ENCODE assay signal across 8 cellular contexts in the genomic region with DNA sequence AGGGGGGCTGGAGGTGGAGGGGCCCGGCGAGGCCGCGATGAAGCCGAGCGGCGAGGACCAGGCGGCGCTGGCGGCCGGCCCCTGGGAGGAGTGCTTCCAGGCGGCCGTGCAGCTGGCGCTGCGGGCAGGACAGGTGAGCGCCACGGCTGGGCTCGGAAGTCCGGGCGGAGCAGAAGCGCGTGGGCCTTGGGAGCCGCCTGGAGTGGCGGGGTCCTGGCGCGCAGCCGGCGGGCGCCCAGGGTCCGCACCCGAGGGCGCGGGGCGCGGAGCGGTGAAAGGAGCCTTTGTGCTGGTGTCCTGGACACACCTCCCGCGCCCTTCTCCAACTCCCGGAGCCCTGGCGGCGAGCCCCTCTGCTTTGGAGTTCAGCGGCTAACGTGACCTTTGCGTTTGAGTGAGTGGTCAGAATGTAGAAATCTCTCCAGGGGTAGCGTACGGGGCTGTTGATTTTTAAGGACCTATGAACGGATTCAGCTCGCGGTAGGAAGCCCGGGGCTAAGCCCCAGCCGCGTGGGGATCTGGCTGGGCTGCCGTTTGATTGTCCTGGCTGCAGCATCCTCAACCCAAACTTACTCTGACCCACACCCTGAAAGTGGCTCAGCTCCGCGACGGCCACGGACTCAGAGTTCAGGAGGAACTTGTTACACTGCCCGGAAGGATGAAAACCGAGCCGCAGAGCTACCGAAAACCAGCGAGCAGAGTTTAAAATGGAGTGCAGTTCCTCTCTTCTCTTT. TPM values are rescaled to one million over a fixed set of nuclear protein-coding genes. Genes with fewer than 3 reads are reported as not detected.
DNase-seq lines count a peak whose midpoint lies in the region; ATAC-seq and TF ChIP-seq lines count a peak whose summit lies in the region.

No MANE protein-coding gene starts in this region.

- peak overlapping the region; percentile 82 for H3K27ac ChIP-seq in HCT116 (ENCODE audit: low read depth, low read length)

- H3K4me1 ChIP-seq in HCT116 (ENCODE audit: control insufficient read depth in 1 of 2, insufficient read depth in 2 of 2, low read length in 2 of 2): peaks cover 18 to 40% of the 10 kb centered on the region in 2 experiments

- no peaks in the 10 kb centered on the region for H3K36me3 Mint-ChIP-seq in activated T-cell treated with anti-CD3 and anti-CD28 coated beads, Interleukin-2, amount 50 U/mL, for 4 hours (ENCODE audit: insufficient read depth)
- H3K36me3 Mint-ChIP-seq in osteocyte (ENCODE audit: unreplicated experiment): no peaks in the 10 kb centered on the region

- POLR2A ChIA-PET in HCT116 (lab: Charles Lee): interaction anchor here (0.9 to 2.7 kb wide), 7 partner anchors 12 to 73 kb away, joined by 3 to 6 read pairs (median 4); partner anchors contain the start of gene MPPE1

- CTCF ChIA-PET in HCT116 (lab: Charles Lee): interaction anchor here (0.7 to 4.0 kb wide), 4 partner anchors 13 to 249 kb away, joined by 3 to 33 read pairs (median 10); no protein-coding TSS in a partner anchor

- intact Hi-C loops in HCT116 (cut with micrococcal nuclease): loop anchor here (2.0 kb wide), 2 partner anchors 35 to 131 kb away; partner anchors contain the start of gene CHMP1B

- H3K27ac Mint-ChIP-seq in osteocyte (ENCODE audit: unreplicated experiment): peak overlapping the region; percentile 62

- no peaks in the 10 kb centered on the region for H3K9me2 ChIP-seq in HCT116 (ENCODE audit: insufficient read depth)

- no peak overlapping the region for H2AFZ ChIP-seq in HCT116 (ENCODE audit: low read depth, low read length, poor library complexity, severe bottlenecking)

- no TSS peak for BruUV-seq in HCT116 (replicated peaks; lab: Mats Ljungman, UMichigan)

- no peaks in the 10 kb centered on the region for H3K9me3 Mint-ChIP-seq in activated T-cell treated with anti-CD3 and anti-CD28 coated beads, Interleukin-2, amount 50 U/mL, for 4 hours
- H3K9me3 Mint-ChIP-seq in osteocyte (ENCODE audit: unreplicated experiment): no peaks in the 10 kb centered on the region

- peak overlapping the region; percentile 84 for H3K4me3 Mint-ChIP-seq in activated T-cell treated with anti-CD3 and anti-CD28 coated beads, Interleukin-2, amount 50 U/mL, for 4 hours
- peak overlapping the region; percentile 81 for H3K4me3 Mint-ChIP-seq in osteocyte (ENCODE audit: unreplicated experiment)

- peak overlapping the region; percentile 90 for H3K4me2 ChIP-seq in HCT116 (ENCODE audit: low read length)

- DNase-seq in HCT116 (ENCODE audit: low read depth, low spot score) (no peak), MV-4-11 (lab: John Stamatoyannopoulos, UW) (peak; percentile 52), globus pallidus (ENCODE audit: low spot score) (peak; percentile 24), osteocyte (ENCODE audit: extremely low spot score, unreplicated experiment) (no peak), NCI-H128 (lab: John Stamatoyannopoulos, UW; ENCODE audit: unreplicated experiment) (no peak), AG08396 (ENCODE audit: low spot score) (no peak)
- no peak for DNase-seq in activated T-cell treated with anti-CD3 and anti-CD28 coated beads, Interleukin-2, amount 50 U/mL, for 4 hours

- H4K20me1 ChIP-seq in HCT116 (ENCODE audit: insufficient read depth): no peaks in the 10 kb centered on the region

- TF ChIP-seq RAD21 in HCT116 (IDR thresholded peaks at IDR 0.05; ENCODE audit: low read depth): no peak

- no peaks in the 10 kb centered on the region for H3K27me3 ChIP-seq in HCT116 (ENCODE audit: insufficient read depth, low read length)

- ATAC-seq in GM18498 (IDR thresholded peaks at IDR 0.05; ENCODE audit: unreplicated experiment) (peak; percentile 23), HCT116 (peak; percentile 35)
- ATAC-seq in activated T-cell treated with anti-CD3 and anti-CD28 coated beads, Interleukin-2, amount 50 U/mL, for 4 hours: peak; percentile 5

- RAD21 ChIA-PET in HCT116 (lab: Charles Lee; ENCODE audit: low non-redundant PET in 1 of 2, low total read pairs in 2 of 2, uncharacterized antibody in 2 of 2, unreplicated experiment in 2 of 2): interaction anchor here in 1 of 2 experiments (0.8 to 1.3 kb wide), 2 partner anchors 13 to 14 kb away, joined by 3 to 5 read pairs; no protein-coding TSS in a partner anchor

- no peaks in the 10 kb centered on the region for H3K27me3 Mint-ChIP-seq in activated T-cell treated with anti-CD3 and anti-CD28 coated beads, Interleukin-2, amount 50 U/mL, for 4 hours (ENCODE audit: low read depth)
- H3K27me3 Mint-ChIP-seq in osteocyte (ENCODE audit: unreplicated experiment): peaks cover 5% of the 10 kb centered on the region

- H3K4me1 Mint-ChIP-seq in activated T-cell treated with anti-CD3 and anti-CD28 coated beads, Interleukin-2, amount 50 U/mL, for 4 hours (ENCODE audit: low read depth): peaks cover 12% of the 10 kb centered on the region
- H3K4me1 Mint-ChIP-seq in osteocyte (ENCODE audit: unreplicated experiment): peaks cover 17% of the 10 kb centered on the region

- H3K9ac ChIP-seq in HCT116 (ENCODE audit: low read length): peak overlapping the region; percentile 89

- TF ChIP-seq CTCF in HCT116 (IDR thresholded peaks at IDR 0.05 in 2 of 3, conservative IDR thresholded peaks at IDR 0.05 in 1 of 3; ENCODE audit: borderline replicate concordance in 1 of 3, insufficient read depth in 1 of 3, low read depth in 2 of 3, low read length in 2 of 3) (no peak), osteocyte (IDR thresholded peaks at IDR 0.05) (no peak)

- TF ChIP-seq POLR2A in HCT116 (IDR thresholded peaks at IDR 0.05; ENCODE audit: borderline replicate concordance, extremely low read depth, insufficient read depth, insufficient read length): no peak

- H3K79me2 ChIP-seq in HCT116 (ENCODE audit: insufficient read depth, low read length): 0 out of 2 replicates have a peak, but pooled peaks cover 3% of the 10 kb centered on the region

- H3K4me3 ChIP-seq in HCT116 (replicated peaks in 1 of 2; ENCODE audit: low read depth in 1 of 2, low read length in 2 of 2): peak overlapping the region; percentile 67 to 73

- no peaks in the 10 kb centered on the region for H3K9me3 ChIP-seq in HCT116 (ENCODE audit: control insufficient read depth in 1 of 2, insufficient read depth in 1 of 2, low read depth in 1 of 2, low read length in 2 of 2)

- no peaks in the 10 kb centered on the region for H3K36me3 ChIP-seq in HCT116 (ENCODE audit: control insufficient read depth in 1 of 2, insufficient read depth in 2 of 2, low read length in 2 of 2)

TF ChIP-seq in HCT116, 20 proteins besides CTCF, POLR2A, EP300 and RAD21:
- no peak for TF ChIP-seq SP1 (IDR thresholded peaks at IDR 0.05; ENCODE audit: low read depth)
- TF ChIP-seq, protein P1, sequence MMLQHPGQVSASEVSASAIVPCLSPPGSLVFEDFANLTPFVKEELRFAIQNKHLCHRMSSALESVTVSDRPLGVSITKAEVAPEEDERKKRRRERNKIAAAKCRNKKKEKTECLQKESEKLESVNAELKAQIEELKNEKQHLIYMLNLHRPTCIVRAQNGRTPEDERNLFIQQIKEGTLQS (IDR thresholded peaks at IDR 0.05): no peak
- TF ChIP-seq FOSL1 (IDR thresholded peaks at IDR 0.05; ENCODE audit: low read depth): no peak
- no peak for TF ChIP-seq JUND (IDR thresholded peaks at IDR 0.05)
- TF ChIP-seq ZFX (IDR thresholded peaks at IDR 0.05): peak; percentile 58; the same call in 1 of the 2 replicates
- TF ChIP-seq TCF7L2 (IDR thresholded peaks at IDR 0.05; ENCODE audit: borderline replicate concordance, extremely low read depth, insufficient read depth, insufficient read length): peak; percentile 7
- no peak for TF ChIP-seq CEBPB (IDR thresholded peaks at IDR 0.05; ENCODE audit: low read depth)
TF ChIP-seq in HCT116: peak in this region for 2.

RNA-seq across cellular contexts. Expression of gene IMPA2, which starts 0.5 kb away (rescaled TPM):
- total RNA-seq in HCT116 (2021; ENCODE audit: unreplicated experiment) (32.5 TPM), osteocyte (9.0 and 9.2 TPM in 2 replicates)
- polyA plus RNA-seq in HCT116 (2012): 22.4 and 24.8 TPM in 2 replicates
- total RNA-seq in activated T-cell treated with anti-CD3 and anti-CD28 coated beads, Interleukin-2, amount 50 U/mL, for 4 hours: 10 to 100 TPM in 1 of 3 donors, 1 to 10 TPM in 2; 7.3 to 11.4 (median 9.8) TPM

Comparison
In these comparisons a context has a peak if more than half of its experiments do, and no peak if none do; other contexts are left out.
1. DNase-seq: peak in MV-4-11 (single experiment) and globus pallidus (single experiment); none in HCT116 (single experiment), activated T-cell treated with anti-CD3 and anti-CD28 coated beads, Interleukin-2, amount 50 U/mL, for 4 hours (single experiment), osteocyte (single experiment), NCI-H128 (single experiment) and AG08396 (single experiment).
2. Peak in every context shown above with its lines, with median percentiles within 50 percentile points of each other: ATAC-seq.